In genomic region chr13:22915442-22916082, GRCh38 we compare ENCODE assay signal across 8 cellular contexts.
DNase-seq lines count a peak whose midpoint lies in the region; ATAC-seq and TF ChIP-seq lines count a peak whose summit lies in the region.

No MANE protein-coding gene starts in this region.

- H3K4me3 ChIP-seq in BLaER1 (peak overlapping the region; percentile 66), Loucy (ENCODE audit: low read length, poor library complexity, severe bottlenecking) (peak overlapping the region; percentile 61), ascending aorta (peak overlapping the region; percentile 73 to 76)

- no peaks in the 10 kb centered on the region for H3F3A ChIP-seq in Loucy (ENCODE audit: low read depth)

- TF ChIP-seq CTCF in Loucy (conservative IDR thresholded peaks at IDR 0.05; ENCODE audit: low read length) (no peak), ascending aorta (IDR thresholded peaks at IDR 0.05) (no peak)

- H3K4me2 ChIP-seq in BLaER1 (peak overlapping the region; percentile 63), Loucy (ENCODE audit: low read depth, low read length, poor library complexity, severe bottlenecking) (peak overlapping the region; percentile 37)

- no peaks in the 10 kb centered on the region for H3K9me2 ChIP-seq in Loucy (replicated peaks; ENCODE audit: low read depth, low read length)

- ATAC-seq in GM19043 (IDR thresholded peaks at IDR 0.05; ENCODE audit: low read depth, unreplicated experiment): peak; percentile 57

- intact Hi-C loops in ascending aorta (cut with DNase I): no loop called here

- H2AFZ ChIP-seq in Loucy (ENCODE audit: low read length): peak overlapping the region; percentile 55

- H3K9ac ChIP-seq in BLaER1 (no peak overlapping the region), Loucy (ENCODE audit: low read depth, low read length, poor library complexity, severe bottlenecking) (no peak overlapping the region)

- no peak for DNase-seq in ascending aorta (ENCODE audit: low spot score in 2 of 2)
- peak; percentile 19 for DNase-seq in iPS DF 4.7 (ENCODE audit: extremely low read depth, low spot score)
- DNase-seq in retina: peak; percentile 96
- DNase-seq in dedifferentiated amniotic fluid mesenchymal stem cell (ENCODE audit: extremely low spot score): no peak
- no peak for DNase-seq in SHP77 (lab: John Stamatoyannopoulos, UW)

- H4K20me1 ChIP-seq in BLaER1 (no peaks in the 10 kb centered on the region), Loucy (ENCODE audit: insufficient read depth, low read length, poor library complexity, severe bottlenecking) (no peaks in the 10 kb centered on the region)

- peaks cover 21% of the 10 kb centered on the region for H3K27me3 ChIP-seq in BLaER1
- H3K27me3 ChIP-seq in Loucy (ENCODE audit: insufficient read depth, low read length, poor library complexity, severe bottlenecking): no peaks in the 10 kb centered on the region
- no peaks in the 10 kb centered on the region for H3K27me3 ChIP-seq in ascending aorta

- H3K79me2 ChIP-seq in Loucy (ENCODE audit: insufficient read depth, low read length): no peaks in the 10 kb centered on the region

- H3K27ac ChIP-seq in BLaER1 (no peak overlapping the region), ascending aorta (no peak overlapping the region)

- H3K4me1 ChIP-seq in BLaER1: no peaks in the 10 kb centered on the region
- H3K4me1 ChIP-seq in Loucy (ENCODE audit: insufficient read depth, low read length, poor library complexity, severe bottlenecking): no peaks in the 10 kb centered on the region
- H3K4me1 ChIP-seq in ascending aorta: no peaks in the 10 kb centered on the region

- H3K9me3 ChIP-seq in BLaER1: no peaks in the 10 kb centered on the region
- no peaks in the 10 kb centered on the region for H3K9me3 ChIP-seq in Loucy (ENCODE audit: insufficient read depth, low read depth, low read length)
- no peaks in the 10 kb centered on the region for H3K9me3 ChIP-seq in ascending aorta

- H3K36me3 ChIP-seq in BLaER1: no peaks in the 10 kb centered on the region
- H3K36me3 ChIP-seq in Loucy (ENCODE audit: insufficient read depth, low read length): no peaks in the 10 kb centered on the region
- no peaks in the 10 kb centered on the region for H3K36me3 ChIP-seq in ascending aorta

Comparison
In these comparisons a context has a peak if more than half of its experiments do, and no peak if none do; other contexts are left out.
1. DNase-seq: peak in iPS DF 4.7 (single experiment) and retina (single experiment); none in ascending aorta (0 of 2), dedifferentiated amniotic fluid mesenchymal stem cell (single experiment) and SHP77 (0 of 2).
2. Peak in every context shown above with its lines, with median percentiles within 50 percentile points of each other: H3K4me3 ChIP-seq.